10 cellular contexts compared by ENCODE assay signal in genomic region chr3:50241163-50241562, GRCh38. TPM values are rescaled to one million over a fixed set of nuclear protein-coding genes. Genes with fewer than 3 reads are reported as not detected.
DNase-seq lines count a peak whose midpoint lies in the region; ATAC-seq and TF ChIP-seq lines count a peak whose summit lies in the region.
"Had no signal": no experiment of that assay in that cellular context is flagged by ENCODE, and none has a peak within 500 bp of the region (broad histone marks: within the 10 kb centered on the region; RNA-seq: fewer than 3 reads in every experiment).

No MANE protein-coding gene starts in this region.

- ATAC-seq in psoas muscle, result no peak

- H3K27me3 ChIP-seq in GM23248 (replicated peaks; ENCODE audit: insufficient read depth), result no peaks in the 10 kb centered on the region
- no peaks in the 10 kb centered on the region for H3K27me3 ChIP-seq in NT2/D1 (ENCODE audit: insufficient read depth, insufficient read length)
- no peaks in the 10 kb centered on the region for H3K27me3 ChIP-seq in endodermal cell (ENCODE audit: control insufficient read depth, insufficient read depth, low read length, poor library complexity, severe bottlenecking)
- no peaks in the 10 kb centered on the region for H3K27me3 ChIP-seq in psoas muscle (ENCODE audit: insufficient read depth in 3 of 3, low read length in 2 of 3)

- peak overlapping the region; percentile 56 for H3K4me3 Mint-ChIP-seq in endodermal cell

- no peak overlapping the region for H3K9ac ChIP-seq in GM23248
- H3K9ac ChIP-seq in NT2/D1 (ENCODE audit: insufficient read length, low read depth), result peak overlapping the region; percentile 83
- peak overlapping the region; percentile 59 for H3K9ac ChIP-seq in endodermal cell (ENCODE audit: extremely low read depth, low read length, poor library complexity, severe bottlenecking)

- in situ Hi-C loops in GM23248 (cut with MboI), result no loop called here
- in situ Hi-C loops in KBM-7 (cut with MboI; ENCODE audit: low pct_unique_long_range_greater_than_20kb, low sequenced_read_pairs), result no loop called here

- intact Hi-C loops in psoas muscle (cut with DNase I), result no loop called here

- H3K4me3 ChIP-seq in GM23248 (no peak overlapping the region), NT2/D1 (ENCODE audit: insufficient read length, low read depth) (peak overlapping the region; percentile 21), endodermal cell (ENCODE audit: low read length) (peak overlapping the region; percentile 69), psoas muscle (peak overlapping the region; percentile 28)

- no peak overlapping the region for H2AFZ ChIP-seq in GM23248

- H4K20me1 ChIP-seq in GM23248 (ENCODE audit: insufficient read depth), result no peaks in the 10 kb centered on the region

- H3K36me3 Mint-ChIP-seq in endodermal cell (ENCODE audit: low read depth), result peaks cover 16% of the 10 kb centered on the region

- H3F3A ChIP-seq in GM23248 (ENCODE audit: insufficient read depth), result peaks cover 31% of the 10 kb centered on the region; the same call in 1 of the 2 replicates

- peak; percentile 17 for DNase-seq in GM23248
- DNase-seq in NT2/D1 (ENCODE audit: low read depth, low spot score), result peak; percentile 94
- DNase-seq in endodermal cell, result peak; percentile 98
- no peak for DNase-seq in psoas muscle
- no peak for DNase-seq in SHP77 (lab: John Stamatoyannopoulos, UW)
- no peak for DNase-seq in germinal center (ENCODE audit: low spot score)
- DNase-seq in KBM-7, result no peak
- DNase-seq in DMS79 treated with DMSO at 0.1 percent for 48 hours (lab: John Stamatoyannopoulos, UW), result no peak
- DNase-seq: activated CD4-positive, alpha-beta T cell treated with anti-CD3 and anti-CD28 coated beads for 48 hours; NCI-H187 had no signal

- H3K4me1 ChIP-seq in GM23248 (ENCODE audit: insufficient read depth) (peaks cover 35% of the 10 kb centered on the region), NT2/D1 (ENCODE audit: insufficient read depth, insufficient read length) (peaks cover 64% of the 10 kb centered on the region), endodermal cell (ENCODE audit: control insufficient read depth, insufficient read depth, low read length) (peaks cover 42% of the 10 kb centered on the region), psoas muscle (peaks cover 37% of the 10 kb centered on the region)

- 76 to 80% methylated on average over 4 of the region's 4 CpGs for WGBS in GM23248 (ENCODE audit: low coverage in 1 of 2, low lambda C conversion rate in 2 of 2, missing lambda C conversion rate in 2 of 2), 2 experiments
- WGBS in endodermal cell (ENCODE audit: insufficient coverage in 1 of 2, insufficient read length in 1 of 2), 2 experiments, result 0 to 2% methylated on average over 1 to 4 of the region's 4 CpGs
- 70 to 74% (median 72%) methylated on average over 3 to 4 of the region's 4 CpGs for WGBS in psoas muscle, 3 donors

- peak overlapping the region; percentile 97 for H3K27ac Mint-ChIP-seq in endodermal cell

- no peaks in the 10 kb centered on the region for H3K9me3 ChIP-seq in GM23248 (ENCODE audit: low read depth)
- no peaks in the 10 kb centered on the region for H3K9me3 ChIP-seq in NT2/D1 (ENCODE audit: insufficient read depth, low read length)
- H3K9me3 ChIP-seq in endodermal cell (ENCODE audit: control insufficient read depth, low read length), result no peaks in the 10 kb centered on the region
- no peaks in the 10 kb centered on the region for H3K9me3 ChIP-seq in psoas muscle

- H3K4me2 ChIP-seq in GM23248 (ENCODE audit: unreplicated experiment), result no peak overlapping the region

- no peaks in the 10 kb centered on the region for H3K27me3 Mint-ChIP-seq in endodermal cell (ENCODE audit: insufficient read depth)

- peaks cover 100% of the 10 kb centered on the region for H3K79me2 ChIP-seq in GM23248 (ENCODE audit: insufficient read depth)

- H3K9me2 ChIP-seq in GM23248 (ENCODE audit: insufficient read depth), result no peaks in the 10 kb centered on the region

- H3K9me3 Mint-ChIP-seq in endodermal cell, result no peaks in the 10 kb centered on the region

- H3K27ac ChIP-seq in GM23248 (no peak overlapping the region), endodermal cell (ENCODE audit: low read depth, low read length) (peak overlapping the region; percentile 97), psoas muscle (peak overlapping the region; percentile 60)

- H3K4me1 Mint-ChIP-seq in endodermal cell, result peaks cover 57% of the 10 kb centered on the region

- TF ChIP-seq CTCF in endodermal cell (conservative IDR thresholded peaks at IDR 0.05) (no peak), psoas muscle (IDR thresholded peaks at IDR 0.05) (no peak)

- no peaks in the 10 kb centered on the region; the same call in 1 of the 2 replicates for H3K36me3 ChIP-seq in GM23248 (ENCODE audit: low read depth)
- peaks cover 65% of the 10 kb centered on the region for H3K36me3 ChIP-seq in NT2/D1 (ENCODE audit: insufficient read depth, insufficient read length, low read length)
- peaks cover 18% of the 10 kb centered on the region for H3K36me3 ChIP-seq in endodermal cell (ENCODE audit: control insufficient read depth, insufficient read depth, low read length)
- no peaks in the 10 kb centered on the region for H3K36me3 ChIP-seq in psoas muscle (ENCODE audit: insufficient read depth in 1 of 2, low read depth in 1 of 2)

RNA-seq across cellular contexts. Expression of gene GNAI2, which starts 5.2 kb away (rescaled TPM):
- 393 and 427 TPM in 2 replicates for total RNA-seq in GM23248 (2014; rRNA removed; shearing (Covaris generic))
- 424 and 426 TPM in 2 replicates for polyA plus RNA-seq in GM23248 (2016; fragmentation: Nextera tagmentation; extraction: Ambion mirVana)
- total RNA-seq in endodermal cell, result 100 to 1,000 TPM; 243 to 278 TPM
- polyA plus RNA-seq in endodermal cell (2013, experiment 1 of 2), result 454 TPM
- 428 TPM for polyA plus RNA-seq in endodermal cell (2013, experiment 2 of 2)
- total RNA-seq in psoas muscle, result 10 to 100 TPM; 55.5 to 93.9 (median 74.8) TPM
- polyA plus RNA-seq in psoas muscle, result 10 to 100 TPM; 39.4 to 57.6 (median 50.7) TPM

RNA-seq across cellular contexts. Expression of gene SEMA3B, which starts 27.8 kb away (rescaled TPM):
- 8.8 and 13.3 TPM in 2 replicates for total RNA-seq in GM23248 (2014; rRNA removed; shearing (Covaris generic))
- polyA plus RNA-seq in GM23248 (2016; fragmentation: Nextera tagmentation; extraction: Ambion mirVana) (7.6 and 8.4 TPM in 2 replicates), psoas muscle (1 to 10 TPM; 2.1 to 3.4 (median 2.2) TPM)
- total RNA-seq in endodermal cell (10 to 100 TPM in 1 of 2 donors, 1 to 10 TPM in 1; 6.5 to 10.3 TPM), psoas muscle (1 to 10 TPM; 3.1 to 6.8 (median 4.3) TPM)
- 19.4 TPM for polyA plus RNA-seq in endodermal cell (2013, experiment 1 of 2)
- polyA plus RNA-seq in endodermal cell (2013, experiment 2 of 2), result 15.1 TPM

RNA-seq across cellular contexts. Expression of gene SLC38A3, which starts 36.1 kb away (rescaled TPM):
- under 0.01 TPM in 1 of 2 replicates, not detected in the other for total RNA-seq in GM23248 (2014; rRNA removed; shearing (Covaris generic))
- 0.36 and 0.93 TPM in 2 replicates for polyA plus RNA-seq in GM23248 (2016; fragmentation: Nextera tagmentation; extraction: Ambion mirVana)
- total RNA-seq in endodermal cell, result 1 to 10 TPM; 1.5 to 1.9 TPM
- polyA plus RNA-seq in endodermal cell (2013, experiment 1 of 2), result 4.4 TPM
- 4.3 TPM for polyA plus RNA-seq in endodermal cell (2013, experiment 2 of 2)
- total RNA-seq in psoas muscle, result 10 to 100 TPM in 1 of 4 donors, 1 to 10 TPM in 3; 1.7 to 12.7 (median 5.4) TPM
- polyA plus RNA-seq in psoas muscle, result 1 to 10 TPM in 2 of 3 donors, under 1 TPM in 1; 0.12 to 4.5 (median 1.3) TPM

RNA-seq across cellular contexts. Expression of gene LSMEM2, which starts 37.7 kb away (rescaled TPM):
- not detected in 2 replicates for total RNA-seq in GM23248 (2014; rRNA removed; shearing (Covaris generic))
- polyA plus RNA-seq in GM23248 (2016; fragmentation: Nextera tagmentation; extraction: Ambion mirVana) (not detected in 2 replicates), psoas muscle (1 to 10 TPM in 1 of 3 donors, under 1 TPM in 2; 0.61 to 1.6 (median 0.66) TPM)
- total RNA-seq in endodermal cell (not detected), psoas muscle (10 to 100 TPM in 1 of 4 donors, 1 to 10 TPM in 2, under 1 TPM in 1; 0.84 to 13.1 (median 1.1) TPM)
- 0.25 TPM for polyA plus RNA-seq in endodermal cell (2013, experiment 1 of 2)
- polyA plus RNA-seq in endodermal cell (2013, experiment 2 of 2), result not detected

RNA-seq across cellular contexts. Expression of gene GNAT1, which starts 49.8 kb away (rescaled TPM):
- not detected in 2 replicates for total RNA-seq in GM23248 (2014; rRNA removed; shearing (Covaris generic))
- not detected in 2 replicates for polyA plus RNA-seq in GM23248 (2016; fragmentation: Nextera tagmentation; extraction: Ambion mirVana)
- 1 to 10 TPM in 1 of 2 donors, under 1 TPM in 1; 0.42 to 1.2 TPM for total RNA-seq in endodermal cell
- 0.11 TPM for polyA plus RNA-seq in endodermal cell (2013, experiment 1 of 2)
- 0.12 TPM for polyA plus RNA-seq in endodermal cell (2013, experiment 2 of 2)
- total RNA-seq in psoas muscle, result not detected
- not detected for polyA plus RNA-seq in psoas muscle

Comparison
In these comparisons a context has a peak if more than half of its experiments do, and no peak if none do; other contexts are left out.
1. DNase-seq: peak in GM23248 (single experiment), NT2/D1 (single experiment) and endodermal cell (single experiment); none in psoas muscle (0 of 2), SHP77 (0 of 2), germinal center (single experiment), KBM-7 (single experiment) and DMS79 treated with DMSO at 0.1 percent for 48 hours (single experiment).